In the genomic region with DNA sequence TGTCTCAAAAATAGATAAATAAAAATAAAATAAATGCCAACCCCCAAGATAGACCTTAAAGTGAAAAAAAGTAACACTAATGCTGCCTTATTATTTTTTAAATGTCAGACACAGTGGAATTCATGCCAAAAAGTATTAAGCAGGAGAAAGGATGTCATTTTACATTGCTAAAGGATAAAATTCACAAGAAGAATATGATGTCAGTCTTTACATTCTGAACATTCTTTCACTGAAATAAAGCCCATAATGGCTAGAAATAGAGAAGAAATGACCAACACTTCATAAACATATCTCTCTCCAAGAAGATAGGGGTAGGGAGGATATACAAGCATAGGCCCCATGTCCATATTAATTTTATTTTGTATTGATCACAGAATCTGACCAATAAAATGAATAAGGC, we compare ENCODE assay signal across 22 cellular contexts.
"Had no signal": no experiment of that assay in that cellular context is flagged by ENCODE, and none has a peak within 500 bp of the region (broad histone marks: within the 10 kb centered on the region; RNA-seq: fewer than 3 reads in every experiment).

No MANE protein-coding gene starts in this region.

- H3K9me3 Mint-ChIP-seq: immature natural killer cell; naive thymus-derived CD4-positive, alpha-beta T cell; natural killer cell treated with Interleukin-12 subunit alpha and Interleukin-12 subunit beta and Interleukin-15 and Interleukin-18, amount 100 ng/mL, for 72 hours; stimulated activated effector memory CD8-positive, alpha-beta T cell treated with anti-CD3 and anti-CD28 coated beads, Interleukin-12 subunit alpha, Interleukin-12 subunit beta, amount 100 ng/mL, for 72 hours; stimulated activated naive CD8-positive, alpha-beta T cell treated with anti-CD3 and anti-CD28 coated beads, Interleukin-15, Interleukin-2, amounts not matched to agents 100 ng/mL and 50 ng/mL, for 24 hours had no signal

- H3K9me3 ChIP-seq: mucosa of descending colon, ovary, right atrium auricular region, spleen, suprapubic skin, thoracic aorta, tibial artery, uterus had no signal

- H3K27me3 ChIP-seq: ovary, right atrium auricular region, spleen, suprapubic skin, tibial artery, uterus had no signal

- H3K4me1 ChIP-seq: uterus had no signal

- H3K27ac Mint-ChIP-seq: immature natural killer cell; naive thymus-derived CD4-positive, alpha-beta T cell; natural killer cell treated with Interleukin-12 subunit alpha and Interleukin-12 subunit beta and Interleukin-15 and Interleukin-18, amount 100 ng/mL, for 72 hours; progenitor cell of endocrine pancreas; stimulated activated effector memory CD8-positive, alpha-beta T cell treated with anti-CD3 and anti-CD28 coated beads, Interleukin-12 subunit alpha, Interleukin-12 subunit beta, amount 100 ng/mL, for 72 hours; stimulated activated naive CD8-positive, alpha-beta T cell treated with anti-CD3 and anti-CD28 coated beads, Interleukin-15, Interleukin-2, amounts not matched to agents 100 ng/mL and 50 ng/mL, for 24 hours had no signal

- H3K4me3 Mint-ChIP-seq: immature natural killer cell; naive thymus-derived CD4-positive, alpha-beta T cell; natural killer cell treated with Interleukin-12 subunit alpha and Interleukin-12 subunit beta and Interleukin-15 and Interleukin-18, amount 100 ng/mL, for 72 hours; stimulated activated effector memory CD8-positive, alpha-beta T cell treated with anti-CD3 and anti-CD28 coated beads, Interleukin-12 subunit alpha, Interleukin-12 subunit beta, amount 100 ng/mL, for 72 hours; stimulated activated naive CD8-positive, alpha-beta T cell treated with anti-CD3 and anti-CD28 coated beads, Interleukin-15, Interleukin-2, amounts not matched to agents 100 ng/mL and 50 ng/mL, for 24 hours had no signal

- H3K27me3 Mint-ChIP-seq: naive thymus-derived CD4-positive, alpha-beta T cell; natural killer cell treated with Interleukin-12 subunit alpha and Interleukin-12 subunit beta and Interleukin-15 and Interleukin-18, amount 100 ng/mL, for 72 hours; progenitor cell of endocrine pancreas; stimulated activated naive CD8-positive, alpha-beta T cell treated with anti-CD3 and anti-CD28 coated beads, Interleukin-15, Interleukin-2, amounts not matched to agents 100 ng/mL and 50 ng/mL, for 24 hours had no signal

- H3K36me3 ChIP-seq: ovary, suprapubic skin, thoracic aorta, uterus had no signal

- H3K27ac ChIP-seq: left ventricle myocardium inferior, ovary, right atrium auricular region, spleen, suprapubic skin, thoracic aorta, tibial artery, uterus had no signal

- H3K4me3 ChIP-seq: left ventricle myocardium inferior, lung, mucosa of descending colon, ovary, right atrium auricular region, spleen, suprapubic skin, thoracic aorta, tibial artery, uterus had no signal

- DNase-seq: hypothalamus; immature natural killer cell; islet precursor cell; left ventricle myocardium inferior; midbrain; mucosa of descending colon; naive thymus-derived CD4-positive, alpha-beta T cell; ovary; small intestine; spleen; stimulated activated CD4-positive, alpha-beta T cell treated with anti-CD3 and anti-CD28 coated beads, Interleukin-4, amount 100 ng/mL, for 24 hours; stimulated activated naive CD4-positive, alpha-beta T cell; tibial artery; uterus had no signal
